In the genomic region with DNA sequence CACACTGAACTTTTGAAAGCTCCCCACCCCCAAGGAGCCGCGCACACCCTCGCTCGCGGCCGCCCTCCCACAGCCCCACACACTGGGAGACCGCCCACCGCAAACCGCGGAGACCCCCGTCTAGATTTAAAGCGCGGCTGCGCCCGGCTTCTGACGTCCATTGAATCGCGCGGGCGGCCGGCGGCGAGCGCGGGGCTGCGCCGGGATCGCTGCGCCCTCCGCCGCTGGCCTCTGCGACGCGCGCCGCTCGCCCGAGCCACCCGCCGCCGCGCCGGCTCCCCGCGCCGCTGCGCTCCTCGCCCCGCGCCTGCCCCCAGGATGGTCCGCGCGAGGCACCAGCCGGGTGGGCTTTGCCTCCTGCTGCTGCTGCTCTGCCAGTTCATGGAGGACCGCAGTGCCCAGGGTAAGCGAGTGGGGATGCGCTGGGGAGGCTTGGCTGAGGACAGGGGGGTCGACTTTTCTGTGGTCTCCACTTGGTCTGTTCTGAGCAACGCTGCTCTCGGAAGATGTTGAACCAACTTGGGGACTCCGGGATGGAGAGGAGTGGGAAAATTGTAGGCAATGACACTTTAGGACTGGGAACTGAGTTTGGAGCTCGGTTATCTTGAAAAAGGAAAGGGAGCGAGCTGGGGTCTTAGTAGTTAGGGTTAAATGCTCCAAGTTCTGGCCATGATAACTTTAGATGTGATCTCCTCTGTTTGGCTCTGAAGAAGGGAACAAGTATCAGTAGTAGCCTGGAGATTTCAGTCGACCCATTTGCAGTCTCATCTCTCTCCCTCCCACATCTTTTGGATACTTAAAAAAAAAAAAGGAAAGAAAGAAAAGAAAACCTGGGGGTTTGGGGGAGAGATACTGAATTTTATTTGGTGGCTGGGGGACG, we compare ENCODE assay signal across 1 cellular context.
TF ChIP-seq lines count a peak whose summit lies in the region.

A gene with protein sequence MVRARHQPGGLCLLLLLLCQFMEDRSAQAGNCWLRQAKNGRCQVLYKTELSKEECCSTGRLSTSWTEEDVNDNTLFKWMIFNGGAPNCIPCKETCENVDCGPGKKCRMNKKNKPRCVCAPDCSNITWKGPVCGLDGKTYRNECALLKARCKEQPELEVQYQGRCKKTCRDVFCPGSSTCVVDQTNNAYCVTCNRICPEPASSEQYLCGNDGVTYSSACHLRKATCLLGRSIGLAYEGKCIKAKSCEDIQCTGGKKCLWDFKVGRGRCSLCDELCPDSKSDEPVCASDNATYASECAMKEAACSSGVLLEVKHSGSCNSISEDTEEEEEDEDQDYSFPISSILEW (plus strand): TSS at position 156 of the 880 bp plus-strand sequence. CDS start 163 bp downstream, at position 319.

TF ChIP-seq in HepG2, 621 proteins besides CTCF, POLR2A, EP300 and RAD21 (continued from another document and continues in another):
- TF ChIP-seq, protein P1, sequence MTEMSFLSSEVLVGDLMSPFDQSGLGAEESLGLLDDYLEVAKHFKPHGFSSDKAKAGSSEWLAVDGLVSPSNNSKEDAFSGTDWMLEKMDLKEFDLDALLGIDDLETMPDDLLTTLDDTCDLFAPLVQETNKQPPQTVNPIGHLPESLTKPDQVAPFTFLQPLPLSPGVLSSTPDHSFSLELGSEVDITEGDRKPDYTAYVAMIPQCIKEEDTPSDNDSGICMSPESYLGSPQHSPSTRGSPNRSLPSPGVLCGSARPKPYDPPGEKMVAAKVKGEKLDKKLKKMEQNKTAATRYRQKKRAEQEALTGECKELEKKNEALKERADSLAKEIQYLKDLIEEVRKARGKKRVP (CRISPR knock-in tag; IDR thresholded peaks at IDR 0.05): no peak
- TF ChIP-seq BORCS8-MEF2B (CRISPR knock-in tag; IDR thresholded peaks at IDR 0.05) (no peak), SRF (IDR thresholded peaks at IDR 0.05; ENCODE audit: low read depth, low read length) (no peak), TCF12 (IDR thresholded peaks at IDR 0.05) (no peak), TCF12 (CRISPR knock-in tag; IDR thresholded peaks at IDR 0.05) (no peak), ZNF430 (CRISPR knock-in tag; IDR thresholded peaks at IDR 0.05) (0 out of 2 replicates have a peak, but pooled peaks have one; percentile 5), NCOA5 (CRISPR knock-in tag; IDR thresholded peaks at IDR 0.05) (no peak), FOXO1 (CRISPR knock-in tag; IDR thresholded peaks at IDR 0.05) (no peak), ZSCAN21 (CRISPR knock-in tag; IDR thresholded peaks at IDR 0.05; ENCODE audit: borderline replicate concordance) (peak; percentile 67; the same call in 1 of the 2 replicates), ZNF777 (CRISPR knock-in tag; IDR thresholded peaks at IDR 0.05) (0 out of 2 replicates have a peak, but pooled peaks have one; percentile 21), ZBTB7A (CRISPR knock-in tag; IDR thresholded peaks at IDR 0.05) (0 out of 2 replicates have a peak, but pooled peaks have one; percentile 19), ZC3H13 (CRISPR knock-in tag; IDR thresholded peaks at IDR 0.05) (peak; percentile 63; the same call in 1 of the 2 replicates), ZNF17 (CRISPR knock-in tag; IDR thresholded peaks at IDR 0.05) (no peak), ZNF34 (CRISPR knock-in tag; IDR thresholded peaks at IDR 0.05; ENCODE audit: borderline replicate concordance) (0 out of 2 replicates have a peak, but pooled peaks have one; percentile 33), ZNF530 (CRISPR knock-in tag; IDR thresholded peaks at IDR 0.05; ENCODE audit: low read depth) (no peak), ZNF816 (CRISPR knock-in tag; IDR thresholded peaks at IDR 0.05; ENCODE audit: borderline replicate concordance) (no peak), ZBTB7B (CRISPR knock-in tag; IDR thresholded peaks at IDR 0.05) (peak; percentile 46; the same call in 1 of the 2 replicates), POLR2G (IDR thresholded peaks at IDR 0.05; ENCODE audit: low read depth, low read length) (no peak), TP53 (CRISPR knock-in tag; conservative IDR thresholded peaks at IDR 0.05) (no peak), HIVEP1 (CRISPR knock-in tag; IDR thresholded peaks at IDR 0.05) (no peak), ZNF263 (CRISPR knock-in tag; IDR thresholded peaks at IDR 0.05) (no peak), ZFP90 (CRISPR knock-in tag; IDR thresholded peaks at IDR 0.05; ENCODE audit: borderline replicate concordance) (no peak), ZNF644 (CRISPR knock-in tag; IDR thresholded peaks at IDR 0.05; ENCODE audit: low read depth) (no peak), TBX3 (IDR thresholded peaks at IDR 0.05; ENCODE audit: borderline replicate concordance) (no peak), SRY (CRISPR knock-in tag; IDR thresholded peaks at IDR 0.05) (peak; percentile 46; the same call in 1 of the 2 replicates), PHF5A (CRISPR knock-in tag; IDR thresholded peaks at IDR 0.05; ENCODE audit: low read depth, unreplicated experiment) (no peak), ZNF282 (IDR thresholded peaks at IDR 0.05; ENCODE audit: partially characterized antibody) (no peak), ZNF720 (CRISPR knock-in tag; IDR thresholded peaks at IDR 0.05) (no peak), ATF7 (IDR thresholded peaks at IDR 0.05) (no peak), ATF7 (CRISPR knock-in tag; IDR thresholded peaks at IDR 0.05) (no peak), PCBP2 (optimal IDR thresholded peaks at IDR 0.05; ENCODE audit: low read depth, low read length, poor library complexity, severe bottlenecking) (no peak), ZNF776 (CRISPR knock-in tag; IDR thresholded peaks at IDR 0.05) (no peak), RFXAP (CRISPR knock-in tag; IDR thresholded peaks at IDR 0.05; ENCODE audit: borderline replicate concordance) (no peak), BRD4 (CRISPR knock-in tag; IDR thresholded peaks at IDR 0.05) (peak; percentile 46)
- TF ChIP-seq, protein P2, sequence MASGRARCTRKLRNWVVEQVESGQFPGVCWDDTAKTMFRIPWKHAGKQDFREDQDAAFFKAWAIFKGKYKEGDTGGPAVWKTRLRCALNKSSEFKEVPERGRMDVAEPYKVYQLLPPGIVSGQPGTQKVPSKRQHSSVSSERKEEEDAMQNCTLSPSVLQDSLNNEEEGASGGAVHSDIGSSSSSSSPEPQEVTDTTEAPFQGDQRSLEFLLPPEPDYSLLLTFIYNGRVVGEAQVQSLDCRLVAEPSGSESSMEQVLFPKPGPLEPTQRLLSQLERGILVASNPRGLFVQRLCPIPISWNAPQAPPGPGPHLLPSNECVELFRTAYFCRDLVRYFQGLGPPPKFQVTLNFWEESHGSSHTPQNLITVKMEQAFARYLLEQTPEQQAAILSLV (CRISPR knock-in tag; IDR thresholded peaks at IDR 0.05; ENCODE audit: borderline replicate concordance): no peak
- TF ChIP-seq, protein P3, sequence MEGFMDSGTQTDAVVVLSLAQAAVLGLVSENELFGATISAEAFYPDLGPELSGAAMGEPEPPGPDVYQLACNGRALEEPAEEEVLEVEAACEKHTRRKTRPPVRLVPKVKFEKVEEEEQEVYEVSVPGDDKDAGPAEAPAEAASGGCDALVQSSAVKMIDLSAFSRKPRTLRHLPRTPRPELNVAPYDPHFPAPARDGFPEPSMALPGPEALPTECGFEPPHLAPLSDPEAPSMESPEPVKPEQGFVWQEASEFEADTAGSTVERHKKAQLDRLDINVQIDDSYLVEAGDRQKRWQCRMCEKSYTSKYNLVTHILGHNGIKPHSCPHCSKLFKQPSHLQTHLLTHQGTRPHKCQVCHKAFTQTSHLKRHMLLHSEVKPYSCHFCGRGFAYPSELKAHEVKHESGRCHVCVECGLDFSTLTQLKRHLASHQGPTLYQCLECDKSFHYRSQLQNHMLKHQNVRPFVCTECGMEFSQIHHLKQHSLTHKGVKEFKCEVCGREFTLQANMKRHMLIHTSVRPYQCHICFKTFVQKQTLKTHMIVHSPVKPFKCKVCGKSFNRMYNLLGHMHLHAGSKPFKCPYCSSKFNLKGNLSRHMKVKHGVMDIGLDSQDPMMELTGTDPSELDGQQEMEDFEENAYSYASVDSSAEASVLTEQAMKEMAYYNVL (CRISPR knock-in tag; IDR thresholded peaks at IDR 0.05; ENCODE audit: borderline replicate concordance): no peak
- TF ChIP-seq, protein P4, sequence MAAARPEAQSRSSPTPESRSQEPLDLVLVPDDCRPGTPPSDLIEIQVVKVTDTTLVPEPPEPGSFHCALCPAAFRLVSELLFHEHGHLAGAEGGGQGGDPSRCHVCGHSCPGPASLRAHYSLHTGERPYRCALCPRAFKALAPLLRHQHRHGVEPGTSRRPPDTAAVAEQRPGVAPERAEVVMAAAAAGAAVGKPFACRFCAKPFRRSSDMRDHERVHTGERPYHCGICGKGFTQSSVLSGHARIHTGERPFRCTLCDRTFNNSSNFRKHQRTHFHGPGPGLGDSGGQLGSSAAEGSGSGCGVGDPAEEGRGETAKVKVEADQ (CRISPR knock-in tag; IDR thresholded peaks at IDR 0.05; ENCODE audit: borderline replicate concordance): no peak
- TF ChIP-seq, protein P5, sequence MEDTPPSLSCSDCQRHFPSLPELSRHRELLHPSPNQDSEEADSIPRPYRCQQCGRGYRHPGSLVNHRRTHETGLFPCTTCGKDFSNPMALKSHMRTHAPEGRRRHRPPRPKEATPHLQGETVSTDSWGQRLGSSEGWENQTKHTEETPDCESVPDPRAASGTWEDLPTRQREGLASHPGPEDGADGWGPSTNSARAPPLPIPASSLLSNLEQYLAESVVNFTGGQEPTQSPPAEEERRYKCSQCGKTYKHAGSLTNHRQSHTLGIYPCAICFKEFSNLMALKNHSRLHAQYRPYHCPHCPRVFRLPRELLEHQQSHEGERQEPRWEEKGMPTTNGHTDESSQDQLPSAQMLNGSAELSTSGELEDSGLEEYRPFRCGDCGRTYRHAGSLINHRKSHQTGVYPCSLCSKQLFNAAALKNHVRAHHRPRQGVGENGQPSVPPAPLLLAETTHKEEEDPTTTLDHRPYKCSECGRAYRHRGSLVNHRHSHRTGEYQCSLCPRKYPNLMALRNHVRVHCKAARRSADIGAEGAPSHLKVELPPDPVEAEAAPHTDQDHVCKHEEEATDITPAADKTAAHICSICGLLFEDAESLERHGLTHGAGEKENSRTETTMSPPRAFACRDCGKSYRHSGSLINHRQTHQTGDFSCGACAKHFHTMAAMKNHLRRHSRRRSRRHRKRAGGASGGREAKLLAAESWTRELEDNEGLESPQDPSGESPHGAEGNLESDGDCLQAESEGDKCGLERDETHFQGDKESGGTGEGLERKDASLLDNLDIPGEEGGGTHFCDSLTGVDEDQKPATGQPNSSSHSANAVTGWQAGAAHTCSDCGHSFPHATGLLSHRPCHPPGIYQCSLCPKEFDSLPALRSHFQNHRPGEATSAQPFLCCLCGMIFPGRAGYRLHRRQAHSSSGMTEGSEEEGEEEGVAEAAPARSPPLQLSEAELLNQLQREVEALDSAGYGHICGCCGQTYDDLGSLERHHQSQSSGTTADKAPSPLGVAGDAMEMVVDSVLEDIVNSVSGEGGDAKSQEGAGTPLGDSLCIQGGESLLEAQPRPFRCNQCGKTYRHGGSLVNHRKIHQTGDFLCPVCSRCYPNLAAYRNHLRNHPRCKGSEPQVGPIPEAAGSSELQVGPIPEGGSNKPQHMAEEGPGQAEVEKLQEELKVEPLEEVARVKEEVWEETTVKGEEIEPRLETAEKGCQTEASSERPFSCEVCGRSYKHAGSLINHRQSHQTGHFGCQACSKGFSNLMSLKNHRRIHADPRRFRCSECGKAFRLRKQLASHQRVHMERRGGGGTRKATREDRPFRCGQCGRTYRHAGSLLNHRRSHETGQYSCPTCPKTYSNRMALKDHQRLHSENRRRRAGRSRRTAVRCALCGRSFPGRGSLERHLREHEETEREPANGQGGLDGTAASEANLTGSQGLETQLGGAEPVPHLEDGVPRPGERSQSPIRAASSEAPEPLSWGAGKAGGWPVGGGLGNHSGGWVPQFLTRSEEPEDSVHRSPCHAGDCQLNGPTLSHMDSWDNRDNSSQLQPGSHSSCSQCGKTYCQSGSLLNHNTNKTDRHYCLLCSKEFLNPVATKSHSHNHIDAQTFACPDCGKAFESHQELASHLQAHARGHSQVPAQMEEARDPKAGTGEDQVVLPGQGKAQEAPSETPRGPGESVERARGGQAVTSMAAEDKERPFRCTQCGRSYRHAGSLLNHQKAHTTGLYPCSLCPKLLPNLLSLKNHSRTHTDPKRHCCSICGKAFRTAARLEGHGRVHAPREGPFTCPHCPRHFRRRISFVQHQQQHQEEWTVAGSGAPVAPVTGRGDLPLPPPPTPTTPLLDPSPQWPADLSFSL (CRISPR knock-in tag; IDR thresholded peaks at IDR 0.05): no peak
- TF ChIP-seq, protein P6, sequence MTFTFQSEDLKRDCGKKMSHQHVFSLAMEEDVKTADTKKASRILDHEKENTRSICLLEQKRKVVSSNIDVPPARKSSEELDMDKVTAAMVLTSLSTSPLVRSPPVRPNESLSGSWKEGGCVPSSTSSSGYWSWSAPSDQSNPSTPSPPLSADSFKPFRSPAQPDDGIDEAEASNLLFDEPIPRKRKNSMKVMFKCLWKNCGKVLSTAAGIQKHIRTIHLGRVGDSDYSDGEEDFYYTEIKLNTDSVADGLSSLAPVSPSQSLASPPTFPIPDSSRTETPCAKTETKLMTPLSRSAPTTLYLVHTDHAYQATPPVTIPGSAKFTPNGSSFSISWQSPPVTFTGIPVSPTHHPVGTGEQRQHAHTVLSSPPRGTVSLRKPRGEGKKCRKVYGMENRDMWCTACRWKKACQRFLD (CRISPR knock-in tag; IDR thresholded peaks at IDR 0.05; ENCODE audit: borderline replicate concordance): no peak
- TF ChIP-seq, protein P7, sequence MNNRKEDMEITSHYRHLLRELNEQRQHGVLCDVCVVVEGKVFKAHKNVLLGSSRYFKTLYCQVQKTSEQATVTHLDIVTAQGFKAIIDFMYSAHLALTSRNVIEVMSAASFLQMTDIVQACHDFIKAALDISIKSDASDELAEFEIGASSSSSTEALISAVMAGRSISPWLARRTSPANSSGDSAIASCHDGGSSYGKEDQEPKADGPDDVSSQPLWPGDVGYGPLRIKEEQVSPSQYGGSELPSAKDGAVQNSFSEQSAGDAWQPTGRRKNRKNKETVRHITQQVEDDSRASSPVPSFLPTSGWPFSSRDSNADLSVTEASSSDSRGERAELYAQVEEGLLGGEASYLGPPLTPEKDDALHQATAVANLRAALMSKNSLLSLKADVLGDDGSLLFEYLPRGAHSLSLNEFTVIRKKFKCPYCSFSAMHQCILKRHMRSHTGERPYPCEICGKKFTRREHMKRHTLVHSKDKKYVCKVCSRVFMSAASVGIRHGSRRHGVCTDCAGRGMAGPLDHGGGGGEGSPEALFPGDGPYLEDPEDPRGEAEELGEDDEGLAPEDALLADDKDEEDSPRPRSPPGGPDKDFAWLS (CRISPR knock-in tag; IDR thresholded peaks at IDR 0.05; ENCODE audit: borderline replicate concordance): no peak
